Comparison of ENCODE assay signal across 1 cellular context in genomic region chr12:26318661-26319068, GRCh38.
TF ChIP-seq lines count a peak whose summit lies in the region.

No MANE protein-coding gene starts in this region.

TF ChIP-seq in GM12878, 131 proteins besides CTCF, POLR2A, EP300 and RAD21 (continued from another document):
- TF ChIP-seq MAX (IDR thresholded peaks at IDR 0.05; ENCODE audit: low read depth, low read length) (no peak), RBBP5 (conservative IDR thresholded peaks at IDR 0.05) (no peak), JUNB (IDR thresholded peaks at IDR 0.05) (no peak), MTA2 (IDR thresholded peaks at IDR 0.05; ENCODE audit: low read depth) (no peak; the same call in 1 of the 2 replicates), MYC (IDR thresholded peaks at IDR 0.05; ENCODE audit: insufficient read depth, insufficient read length, insufficient replicate concordance, low read length, severe bottlenecking) (no peak), CBX5 (IDR thresholded peaks at IDR 0.05; ENCODE audit: low read depth) (no peak), NFIC (IDR thresholded peaks at IDR 0.05; ENCODE audit: low read depth, low read length) (0 out of 2 replicates have a peak, but pooled peaks have one; percentile 16), MEF2A (IDR thresholded peaks at IDR 0.05; ENCODE audit: insufficient read depth, low read depth, low read length) (no peak), ZNF274 (IDR thresholded peaks at IDR 0.05; ENCODE audit: insufficient read depth, insufficient read length) (no peak), CREB1 (IDR thresholded peaks at IDR 0.05; ENCODE audit: low read depth) (no peak), SREBF1 (IDR thresholded peaks at IDR 0.05; ENCODE audit: low read length) (no peak), NR2C1 (IDR thresholded peaks at IDR 0.05) (peak; percentile 42), ATF7 (IDR thresholded peaks at IDR 0.05; ENCODE audit: low read depth) (no peak), YY1 (IDR thresholded peaks at IDR 0.05; ENCODE audit: low read depth, low read length) (no peak), NR2F1 (conservative IDR thresholded peaks at IDR 0.05) (peak; percentile 81), NR2C2 (IDR thresholded peaks at IDR 0.05; ENCODE audit: borderline replicate concordance, control insufficient read depth, insufficient read length, low read depth) (no peak), PML (IDR thresholded peaks at IDR 0.05; ENCODE audit: low read length) (no peak), TCF12 (IDR thresholded peaks at IDR 0.05; ENCODE audit: low read depth, low read length) (peak; percentile 82), RAD51 (IDR thresholded peaks at IDR 0.05) (peak; percentile 85), BHLHE40 (IDR thresholded peaks at IDR 0.05; ENCODE audit: borderline replicate concordance in 1 of 2, low read depth in 2 of 2, low read length in 1 of 2) (peak; percentile 63 to 82; a peak in 3 of 4 replicates), ZBED1 (IDR thresholded peaks at IDR 0.05; ENCODE audit: borderline replicate concordance) (no peak)
- TF ChIP-seq, protein P1, sequence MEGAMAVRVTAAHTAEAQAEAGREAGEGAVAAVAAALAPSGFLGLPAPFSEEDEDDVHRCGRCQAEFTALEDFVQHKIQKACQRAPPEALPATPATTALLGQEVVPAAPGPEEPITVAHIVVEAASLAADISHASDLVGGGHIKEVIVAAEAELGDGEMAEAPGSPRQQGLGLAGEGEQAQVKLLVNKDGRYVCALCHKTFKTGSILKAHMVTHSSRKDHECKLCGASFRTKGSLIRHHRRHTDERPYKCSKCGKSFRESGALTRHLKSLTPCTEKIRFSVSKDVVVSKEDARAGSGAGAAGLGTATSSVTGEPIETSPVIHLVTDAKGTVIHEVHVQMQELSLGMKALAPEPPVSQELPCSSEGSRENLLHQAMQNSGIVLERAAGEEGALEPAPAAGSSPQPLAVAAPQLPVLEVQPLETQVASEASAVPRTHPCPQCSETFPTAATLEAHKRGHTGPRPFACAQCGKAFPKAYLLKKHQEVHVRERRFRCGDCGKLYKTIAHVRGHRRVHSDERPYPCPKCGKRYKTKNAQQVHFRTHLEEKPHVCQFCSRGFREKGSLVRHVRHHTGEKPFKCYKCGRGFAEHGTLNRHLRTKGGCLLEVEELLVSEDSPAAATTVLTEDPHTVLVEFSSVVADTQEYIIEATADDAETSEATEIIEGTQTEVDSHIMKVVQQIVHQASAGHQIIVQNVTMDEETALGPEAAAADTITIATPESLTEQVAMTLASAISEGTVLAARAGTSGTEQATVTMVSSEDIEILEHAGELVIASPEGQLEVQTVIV (IDR thresholded peaks at IDR 0.05; ENCODE audit: borderline replicate concordance, partially characterized antibody) = no peak
- TF ChIP-seq, protein P2, sequence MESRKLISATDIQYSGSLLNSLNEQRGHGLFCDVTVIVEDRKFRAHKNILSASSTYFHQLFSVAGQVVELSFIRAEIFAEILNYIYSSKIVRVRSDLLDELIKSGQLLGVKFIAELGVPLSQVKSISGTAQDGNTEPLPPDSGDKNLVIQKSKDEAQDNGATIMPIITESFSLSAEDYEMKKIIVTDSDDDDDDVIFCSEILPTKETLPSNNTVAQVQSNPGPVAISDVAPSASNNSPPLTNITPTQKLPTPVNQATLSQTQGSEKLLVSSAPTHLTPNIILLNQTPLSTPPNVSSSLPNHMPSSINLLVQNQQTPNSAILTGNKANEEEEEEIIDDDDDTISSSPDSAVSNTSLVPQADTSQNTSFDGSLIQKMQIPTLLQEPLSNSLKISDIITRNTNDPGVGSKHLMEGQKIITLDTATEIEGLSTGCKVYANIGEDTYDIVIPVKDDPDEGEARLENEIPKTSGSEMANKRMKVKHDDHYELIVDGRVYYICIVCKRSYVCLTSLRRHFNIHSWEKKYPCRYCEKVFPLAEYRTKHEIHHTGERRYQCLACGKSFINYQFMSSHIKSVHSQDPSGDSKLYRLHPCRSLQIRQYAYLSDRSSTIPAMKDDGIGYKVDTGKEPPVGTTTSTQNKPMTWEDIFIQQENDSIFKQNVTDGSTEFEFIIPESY (IDR thresholded peaks at IDR 0.05) = no peak
- TF ChIP-seq, protein P3, sequence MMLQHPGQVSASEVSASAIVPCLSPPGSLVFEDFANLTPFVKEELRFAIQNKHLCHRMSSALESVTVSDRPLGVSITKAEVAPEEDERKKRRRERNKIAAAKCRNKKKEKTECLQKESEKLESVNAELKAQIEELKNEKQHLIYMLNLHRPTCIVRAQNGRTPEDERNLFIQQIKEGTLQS (IDR thresholded peaks at IDR 0.05; ENCODE audit: borderline replicate concordance, extremely low read depth, low read depth, low read length) = no peak
- TF ChIP-seq, protein P4, sequence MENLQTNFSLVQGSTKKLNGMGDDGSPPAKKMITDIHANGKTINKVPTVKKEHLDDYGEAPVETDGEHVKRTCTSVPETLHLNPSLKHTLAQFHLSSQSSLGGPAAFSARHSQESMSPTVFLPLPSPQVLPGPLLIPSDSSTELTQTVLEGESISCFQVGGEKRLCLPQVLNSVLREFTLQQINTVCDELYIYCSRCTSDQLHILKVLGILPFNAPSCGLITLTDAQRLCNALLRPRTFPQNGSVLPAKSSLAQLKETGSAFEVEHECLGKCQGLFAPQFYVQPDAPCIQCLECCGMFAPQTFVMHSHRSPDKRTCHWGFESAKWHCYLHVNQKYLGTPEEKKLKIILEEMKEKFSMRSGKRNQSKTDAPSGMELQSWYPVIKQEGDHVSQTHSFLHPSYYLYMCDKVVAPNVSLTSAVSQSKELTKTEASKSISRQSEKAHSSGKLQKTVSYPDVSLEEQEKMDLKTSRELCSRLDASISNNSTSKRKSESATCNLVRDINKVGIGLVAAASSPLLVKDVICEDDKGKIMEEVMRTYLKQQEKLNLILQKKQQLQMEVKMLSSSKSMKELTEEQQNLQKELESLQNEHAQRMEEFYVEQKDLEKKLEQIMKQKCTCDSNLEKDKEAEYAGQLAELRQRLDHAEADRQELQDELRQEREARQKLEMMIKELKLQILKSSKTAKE (IDR thresholded peaks at IDR 0.05; ENCODE audit: low read depth, poor library complexity, severe bottlenecking) = peak; percentile 34
TF ChIP-seq in GM12878: peak in this region for 20.
